10 cellular contexts compared by ENCODE assay signal in the genomic region with DNA sequence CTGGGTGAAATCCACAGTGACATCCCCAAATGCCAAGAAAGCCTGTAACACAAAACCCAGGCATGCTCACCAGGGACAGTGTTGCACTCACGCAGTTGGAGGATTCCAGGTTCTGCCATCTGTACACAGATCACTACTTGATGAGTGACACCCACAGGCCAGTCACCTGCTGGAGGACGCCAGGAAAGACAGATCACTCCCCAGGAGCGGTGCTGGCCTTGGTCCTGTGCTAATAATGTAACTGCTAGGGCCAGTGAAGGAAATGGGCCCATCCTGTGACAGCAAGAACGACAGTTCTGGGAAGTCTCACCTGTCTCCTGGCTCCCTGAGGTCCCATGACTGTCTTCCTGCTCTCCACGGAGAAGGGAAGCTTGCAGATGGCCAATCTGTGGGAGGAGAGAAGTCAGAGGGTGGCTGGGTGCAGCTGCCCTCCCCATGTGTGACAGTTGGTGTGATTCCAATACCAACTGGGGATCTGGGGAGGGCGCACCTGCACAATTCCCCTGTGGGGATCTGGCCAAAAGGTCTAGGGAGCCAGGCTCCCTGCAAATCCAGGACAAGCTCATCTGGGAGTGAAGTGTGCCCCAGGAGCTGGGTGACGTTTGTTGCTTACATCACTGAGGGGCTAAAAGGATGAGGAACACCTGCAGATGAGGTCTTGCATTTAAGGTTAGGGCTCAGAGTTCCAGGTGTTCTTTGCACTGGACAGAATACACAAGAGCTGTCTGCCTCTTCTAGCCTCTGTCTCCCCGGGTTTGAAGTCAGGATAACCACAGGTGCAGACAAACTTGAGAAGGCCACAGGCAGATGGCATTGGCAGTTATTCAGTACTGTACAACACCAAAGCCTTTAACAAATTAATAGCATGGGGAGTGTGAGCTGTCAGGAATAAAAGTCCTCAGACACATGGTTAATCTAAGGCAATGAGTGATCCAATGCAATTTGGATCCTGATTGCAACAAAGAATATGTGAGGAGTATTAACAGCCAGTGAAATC. TPM values are rescaled to one million over a fixed set of nuclear protein-coding genes. Genes with fewer than 3 reads are reported as not detected.
DNase-seq lines count a peak whose midpoint lies in the region; ATAC-seq and TF ChIP-seq lines count a peak whose summit lies in the region.
"Had no signal": no experiment of that assay in that cellular context is flagged by ENCODE, and none has a peak within 500 bp of the region (broad histone marks: within the 10 kb centered on the region; RNA-seq: fewer than 3 reads in every experiment).

No MANE protein-coding gene starts in this region.

- TF ChIP-seq CTCF in esophagus muscularis mucosa (IDR thresholded peaks at IDR 0.05) = no peak
- TF ChIP-seq CTCF in CD14-positive monocyte (IDR thresholded peaks at IDR 0.05) = no peak

- no peaks in the 10 kb centered on the region for H3K9me3 ChIP-seq in esophagus muscularis mucosa

- H3K4me3 Mint-ChIP-seq in CD14-positive monocyte = no peak overlapping the region
- H3K4me3 Mint-ChIP-seq: activated T-cell treated with anti-CD3 and anti-CD28 coated beads, Interleukin-2, amount 50 U/mL, for 72 hours had no signal

- intact Hi-C loops in esophagus muscularis mucosa (cut with DNase I) (no loop called here), CD14-positive monocyte (cut with micrococcal nuclease) (no loop called here), posterior vena cava (cut with DNase I) (no loop called here)

- H3K27ac ChIP-seq in esophagus muscularis mucosa (replicated peaks in 1 of 4) = no peak overlapping the region

- H3K4me3 ChIP-seq in esophagus muscularis mucosa = no peak overlapping the region

- H3K4me1 ChIP-seq in esophagus muscularis mucosa = no peaks in the 10 kb centered on the region

- peaks cover 31% of the 10 kb centered on the region in 2 donors for H3K36me3 Mint-ChIP-seq in CD14-positive monocyte

- TF ChIP-seq POLR2A in esophagus muscularis mucosa (IDR thresholded peaks at IDR 0.05; ENCODE audit: low read depth) = no peak

- peaks cover 11 to 57% (median 22%) of the 10 kb centered on the region in 4 donors for H3K36me3 ChIP-seq in esophagus muscularis mucosa

- H3K27me3 Mint-ChIP-seq in CD14-positive monocyte (ENCODE audit: low read depth in 3 of 3) = no peaks in the 10 kb centered on the region

- DNase-seq in LHCN-M2 (ENCODE audit: low read depth) (peak; percentile 26), esophagus muscularis mucosa (ENCODE audit: extremely low spot score) (peak; percentile 74), CD14-positive monocyte (ENCODE audit: low spot score) (no peak), NCI-H2227 (lab: John Stamatoyannopoulos, UW; ENCODE audit: unreplicated experiment) (no peak), kidney tubule cell (ENCODE audit: low spot score) (no peak), posterior vena cava (ENCODE audit: low spot score) (no peak)
- DNase-seq: activated T-cell treated with anti-CD3 and anti-CD28 coated beads, Interleukin-2, amount 50 U/mL, for 72 hours; effector CD4-positive, alpha-beta T cell had no signal

- ATAC-seq in GM18907 (IDR thresholded peaks at IDR 0.05; ENCODE audit: unreplicated experiment) = peak; percentile 33
- peak; percentile 26 for ATAC-seq in HG02610 (IDR thresholded peaks at IDR 0.05; ENCODE audit: unreplicated experiment)
- ATAC-seq: activated T-cell treated with anti-CD3 and anti-CD28 coated beads, Interleukin-2, amount 50 U/mL, for 72 hours had no signal

- H3K4me1 Mint-ChIP-seq in CD14-positive monocyte = no peaks in the 10 kb centered on the region

- no peaks in the 10 kb centered on the region for H3K9me3 Mint-ChIP-seq in CD14-positive monocyte

- TF ChIP-seq EP300 in esophagus muscularis mucosa (IDR thresholded peaks at IDR 0.05) = no peak

- 67% methylated on average over 5 of the region's 8 CpGs for WGBS in esophagus muscularis mucosa

- no peaks in the 10 kb centered on the region for H3K27me3 ChIP-seq in esophagus muscularis mucosa

- peak overlapping the region in 1 of 7 donors; percentile 63 for H3K27ac Mint-ChIP-seq in CD14-positive monocyte
- H3K27ac Mint-ChIP-seq: activated T-cell treated with anti-CD3 and anti-CD28 coated beads, Interleukin-2, amount 50 U/mL, for 72 hours had no signal

RNA-seq across cellular contexts. Expression of gene ZNF337, which starts 10.3 kb away (rescaled TPM):
- total RNA-seq in LHCN-M2 (2014; rRNA removed) (12.5 and 13.1 TPM in 2 replicates), esophagus muscularis mucosa (10 to 100 TPM; 13.1 to 17.0 (median 14.8) TPM), posterior vena cava (10 to 100 TPM; 10.1 TPM)
- polyA plus RNA-seq in LHCN-M2 (2012) = 6.2 TPM
- 1 to 10 TPM; 2.1 to 3.0 TPM for polyA plus RNA-seq in CD14-positive monocyte

Comparison
In these comparisons a context has a peak if more than half of its experiments do, and no peak if none do; other contexts are left out.
1. DNase-seq: peak in LHCN-M2 (single experiment) and esophagus muscularis mucosa (single experiment); none in CD14-positive monocyte (single experiment), NCI-H2227 (single experiment), kidney tubule cell (single experiment) and posterior vena cava (single experiment).